ENCODE assay signal across 21 cellular contexts in the genomic region with DNA sequence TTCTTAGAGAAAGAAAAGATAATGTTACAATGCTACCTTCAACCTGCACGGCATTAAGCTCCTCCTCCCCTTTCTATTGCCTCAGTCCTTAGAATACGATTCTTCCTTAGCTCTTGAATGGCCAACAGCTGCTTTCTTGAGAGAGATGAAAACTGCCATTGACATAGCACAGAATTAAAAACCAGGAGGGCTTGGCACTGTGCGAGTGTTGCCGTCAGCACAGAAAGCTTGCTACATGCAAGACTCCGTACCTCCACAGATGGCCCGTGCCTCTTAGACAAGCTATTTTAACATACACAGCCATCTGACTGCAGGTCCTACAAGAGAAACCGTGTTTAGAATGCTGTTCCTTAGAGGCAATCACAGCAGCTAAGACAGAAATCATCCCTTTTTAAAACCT. TPM values are rescaled to one million over a fixed set of nuclear protein-coding genes. Genes with fewer than 3 reads are reported as not detected.
A peak's percentile ranks its signal among the peaks of the same experiment; 100 is the strongest.
DNase-seq lines count a peak whose midpoint lies in the region; ATAC-seq, FAIRE-seq and TF ChIP-seq lines count a peak whose summit lies in the region.
"Had no signal": no experiment of that assay in that cellular context is flagged by ENCODE, and none has a peak within 500 bp of the region (broad histone marks: within the 10 kb centered on the region; RNA-seq: fewer than 3 reads in every experiment).

No MANE protein-coding gene starts in this region.

- H3K9ac ChIP-seq in K562 (ENCODE audit: insufficient read depth in 1 of 2, low read depth in 2 of 2, low read length in 2 of 2), result no peak overlapping the region
- H3K9ac ChIP-seq: BLaER1 had no signal

- H3K27ac ChIP-seq in right atrium auricular region, result no peak overlapping the region
- no peak overlapping the region for H3K27ac ChIP-seq in GM23338 (ENCODE audit: low read depth)
- no peak overlapping the region for H3K27ac ChIP-seq in K562 (ENCODE audit: extremely low read depth, low read depth, low read length)
- no peak overlapping the region for H3K27ac ChIP-seq in CD8-positive, alpha-beta memory T cell (ENCODE audit: low read depth, low read length)
- H3K27ac ChIP-seq: BLaER1, C4-2B had no signal

- H3K27ac Mint-ChIP-seq in GM23338, result no peak overlapping the region
- H3K27ac Mint-ChIP-seq in CD8-positive, alpha-beta memory T cell, result no peak overlapping the region
- H3K27ac Mint-ChIP-seq in T-helper 2 cell treated with Interferon-gamma antibody and Interleukin-4, amounts not matched to agents 5 μg/mL and 100 μg/mL, for 36 hours, result no peak overlapping the region
- H3K27ac Mint-ChIP-seq: B cell; CD8-positive, alpha-beta T cell had no signal

- H3K9me1 ChIP-seq in K562 (ENCODE audit: control insufficient read depth, insufficient read depth, low read length), result peaks cover 3% of the 10 kb centered on the region

- TF ChIP-seq RAD21 in K562 (CRISPR knock-in tag; conservative IDR thresholded peaks at IDR 0.05 in 1 of 2, IDR thresholded peaks at IDR 0.05 in 1 of 2), result no peak

- no peaks in the 10 kb centered on the region for H3K36me3 Mint-ChIP-seq in GM23338 (ENCODE audit: low read depth)
- peaks cover 0 to 2% (median 0%) of the 10 kb centered on the region in 3 donors for H3K36me3 Mint-ChIP-seq in CD8-positive, alpha-beta memory T cell
- no peaks in the 10 kb centered on the region for H3K36me3 Mint-ChIP-seq in T-helper 2 cell treated with Interferon-gamma antibody and Interleukin-4, amounts not matched to agents 5 μg/mL and 100 μg/mL, for 36 hours (ENCODE audit: low read depth)
- H3K36me3 Mint-ChIP-seq: CD4-positive, CD25-positive, alpha-beta regulatory T cell; CD8-positive, alpha-beta T cell had no signal

- H3K36me3 ChIP-seq in right atrium auricular region (no peaks in the 10 kb centered on the region), GM23338 (ENCODE audit: insufficient read depth) (no peaks in the 10 kb centered on the region), K562 (ENCODE audit: control insufficient read depth, insufficient read depth, low read length) (no peaks in the 10 kb centered on the region)
- no peaks in the 10 kb centered on the region for H3K36me3 ChIP-seq in CD8-positive, alpha-beta memory T cell (ENCODE audit: insufficient read depth, low read length)
- H3K36me3 ChIP-seq: BLaER1 had no signal

- no peak for TF ChIP-seq POLR2A in K562 (conservative IDR thresholded peaks at IDR 0.05)

- ATAC-seq in Right ventricle myocardium superior (ENCODE audit: poor library complexity) (peak; percentile 71), GM23338 (no peak), K562 (no peak), GM18858 (IDR thresholded peaks at IDR 0.05; ENCODE audit: unreplicated experiment) (no peak)

- H3K4me1 ChIP-seq in right atrium auricular region, result no peaks in the 10 kb centered on the region
- H3K4me1 ChIP-seq in GM23338 (ENCODE audit: insufficient read depth), result 0 out of 2 replicates have a peak, but pooled peaks cover 3% of the 10 kb centered on the region
- H3K4me1 ChIP-seq in K562 (replicated peaks in 1 of 2; ENCODE audit: control insufficient read depth in 2 of 2, insufficient read depth in 2 of 2, low read length in 2 of 2), result no peaks in the 10 kb centered on the region
- H3K4me1 ChIP-seq in CD8-positive, alpha-beta memory T cell (ENCODE audit: insufficient read depth, low read length), result no peaks in the 10 kb centered on the region

- in situ Hi-C loops in K562 (cut with MboI), result no loop called here

- H3K4me3 ChIP-seq in right atrium auricular region (no peak overlapping the region), GM23338 (no peak overlapping the region), K562 (no peak overlapping the region)
- no peak overlapping the region for H3K4me3 ChIP-seq in CD8-positive, alpha-beta memory T cell (ENCODE audit: low read length)
- H3K4me3 ChIP-seq: BLaER1 had no signal

- CTCF ChIA-PET in K562 (lab: Yijun Ruan, JAX; ENCODE audit: low intra/inter-chr PET ratio), result no interaction called here
- CTCF ChIA-PET in CD8-positive, alpha-beta memory T cell (lab: Charles Lee), result interaction anchor here (1.8 kb wide), 1 partner anchor 35 kb away, joined by 7 read pairs; no protein-coding TSS in a partner anchor

- H2AFZ ChIP-seq in GM23338 (peak overlapping the region; percentile 29; the same call in 1 of the 2 replicates), K562 (ENCODE audit: low read depth, low read length) (no peak overlapping the region)

- no peaks in the 10 kb centered on the region for H3K9me3 Mint-ChIP-seq in GM23338
- no peaks in the 10 kb centered on the region for H3K9me3 Mint-ChIP-seq in CD8-positive, alpha-beta memory T cell
- H3K9me3 Mint-ChIP-seq in T-helper 2 cell treated with Interferon-gamma antibody and Interleukin-4, amounts not matched to agents 5 μg/mL and 100 μg/mL, for 36 hours, result no peaks in the 10 kb centered on the region
- H3K9me3 Mint-ChIP-seq: CD4-positive, CD25-positive, alpha-beta regulatory T cell; CD8-positive, alpha-beta T cell had no signal

- no peak for FAIRE-seq in K562 (lab: Jason Lieb, UNC)
- FAIRE-seq: D721Med, G401.6, GM12892, H1 had no signal

- H3K4me2 ChIP-seq in GM23338 (no peak overlapping the region), K562 (ENCODE audit: insufficient read depth, low read length) (no peak overlapping the region)

- H3K9me3 ChIP-seq in right atrium auricular region (no peaks in the 10 kb centered on the region), K562 (replicated peaks; ENCODE audit: control insufficient read depth, insufficient read depth, low read depth, low read length) (no peaks in the 10 kb centered on the region)
- H3K9me3 ChIP-seq in CD8-positive, alpha-beta memory T cell (ENCODE audit: low read length), result no peaks in the 10 kb centered on the region
- H3K9me3 ChIP-seq: BLaER1 had no signal

- H3K27me3 ChIP-seq in right atrium auricular region (no peaks in the 10 kb centered on the region), GM23338 (ENCODE audit: insufficient read depth) (no peaks in the 10 kb centered on the region), K562 (ENCODE audit: control insufficient read depth in 2 of 2, insufficient read depth in 2 of 2, low read length in 2 of 2) (peaks cover 35 to 46% of the 10 kb centered on the region in 2 experiments)
- H3K27me3 ChIP-seq in CD8-positive, alpha-beta memory T cell (ENCODE audit: insufficient read depth, low read length, poor library complexity, severe bottlenecking), result no peaks in the 10 kb centered on the region
- H3K27me3 ChIP-seq: BLaER1 had no signal

- DNase-seq in Right ventricle myocardium superior (no peak), right atrium auricular region (ENCODE audit: low spot score) (no peak), Ammon's horn (ENCODE audit: low spot score) (peak; percentile 38), GM23338 (ENCODE audit: low spot score) (peak; percentile 6), K562 (ENCODE audit: extremely low read depth in 1 of 4, low spot score in 3 of 4) (no peak)
- no peak for DNase-seq in CD8-positive, alpha-beta memory T cell
- no peak for DNase-seq in T-helper 2 cell treated with Interferon-gamma antibody and Interleukin-4, amounts not matched to agents 5 μg/mL and 100 μg/mL, for 36 hours (ENCODE audit: low spot score)
- DNase-seq: CD8-positive, alpha-beta T cell; DMS153; DND-41; H7; HCEC 1CT had no signal

- no peaks in the 10 kb centered on the region for H3K9me2 ChIP-seq in GM23338 (ENCODE audit: insufficient read depth)

- peaks cover 3% of the 10 kb centered on the region for H3K27me3 Mint-ChIP-seq in GM23338 (ENCODE audit: insufficient read depth, low read depth, poor library complexity)
- H3K27me3 Mint-ChIP-seq in CD8-positive, alpha-beta memory T cell, result peaks cover 16 to 29% of the 10 kb centered on the region in 2 donors
- H3K27me3 Mint-ChIP-seq in T-helper 2 cell treated with Interferon-gamma antibody and Interleukin-4, amounts not matched to agents 5 μg/mL and 100 μg/mL, for 36 hours (ENCODE audit: low read depth), result peaks cover 14% of the 10 kb centered on the region

- BruUV-seq in K562 (replicated peaks; lab: Mats Ljungman, UMichigan), result no TSS peak

- H3F3A ChIP-seq in GM23338 (replicated peaks; ENCODE audit: low read depth), result no peaks in the 10 kb centered on the region

- H4K20me1 ChIP-seq in GM23338 (replicated peaks; ENCODE audit: insufficient read depth) (no peaks in the 10 kb centered on the region), K562 (replicated peaks; ENCODE audit: control insufficient read depth, insufficient read depth, low read length) (no peaks in the 10 kb centered on the region; the same call in 1 of the 2 replicates)
- H4K20me1 ChIP-seq: BLaER1 had no signal

- under 1% methylated on average over 7 of the region's 7 CpGs for WGBS in K562 (ENCODE audit: insufficient coverage, low coverage, missing lambda C conversion rate)

- no peak for TF ChIP-seq CTCF in right atrium auricular region (IDR thresholded peaks at IDR 0.05)
- TF ChIP-seq CTCF in GM23338 (conservative IDR thresholded peaks at IDR 0.05; ENCODE audit: low read depth in 2 of 2), result no peak
- TF ChIP-seq CTCF in K562 (IDR thresholded peaks at IDR 0.05 in 2 of 3, conservative IDR thresholded peaks at IDR 0.05 in 1 of 3; ENCODE audit: insufficient read depth in 2 of 3, low read depth in 1 of 3, low read length in 3 of 3), result no peak

- intact Hi-C loops in Right ventricle myocardium superior (cut with DNase I) (no loop called here), K562 (cut with micrococcal nuclease) (no loop called here)

- H3K79me2 ChIP-seq in GM23338 (replicated peaks; ENCODE audit: insufficient read depth) (no peaks in the 10 kb centered on the region), K562 (ENCODE audit: control insufficient read depth, insufficient read depth, low read length) (no peaks in the 10 kb centered on the region)

- POLR2A ChIA-PET in K562 (lab: Yijun Ruan, JAX), result interaction anchor here (0.7 to 1.1 kb wide), 2 partner anchors 8 to 306 kb away, joined by 3 to 4 read pairs; no protein-coding TSS in a partner anchor
- POLR2A ChIA-PET in CD8-positive, alpha-beta memory T cell (lab: Charles Lee), result no interaction called here

- no peak for TF ChIP-seq EP300 in K562 (IDR thresholded peaks at IDR 0.05; ENCODE audit: low read length)

- H3K4me3 Mint-ChIP-seq in GM23338, result no peak overlapping the region
- no peak overlapping the region for H3K4me3 Mint-ChIP-seq in CD8-positive, alpha-beta memory T cell
- H3K4me3 Mint-ChIP-seq in T-helper 2 cell treated with Interferon-gamma antibody and Interleukin-4, amounts not matched to agents 5 μg/mL and 100 μg/mL, for 36 hours, result no peak overlapping the region
- H3K4me3 Mint-ChIP-seq: B cell; CD4-positive, CD25-positive, alpha-beta regulatory T cell; CD8-positive, alpha-beta T cell had no signal

- H3K4me1 Mint-ChIP-seq in GM23338, result peaks cover 4% of the 10 kb centered on the region; the same call in 2 of the 3 replicates
- H3K4me1 Mint-ChIP-seq in CD8-positive, alpha-beta memory T cell, result peaks cover 5 to 7% (median 7%) of the 10 kb centered on the region in 3 donors
- H3K4me1 Mint-ChIP-seq in T-helper 2 cell treated with Interferon-gamma antibody and Interleukin-4, amounts not matched to agents 5 μg/mL and 100 μg/mL, for 36 hours (ENCODE audit: low read depth), result peaks cover 5% of the 10 kb centered on the region
- H3K4me1 Mint-ChIP-seq: B cell had no signal

RNA-seq across cellular contexts. Expression of gene ALDH5A1, which starts 51.7 kb away (rescaled TPM):
- total RNA-seq in Right ventricle myocardium superior (23.3 TPM), right atrium auricular region (1 to 10 TPM; 5.0 to 10.0 TPM), K562 (2014; rRNA removed) (8.6 and 12.0 TPM in 2 replicates), K562 (2014; rRNA removed; fragmentation: Illumina TruSeq; extraction: Trizol) (8.9 and 9.9 TPM in 2 replicates), K562 (2015; rRNA removed; fragmentation: Illumina TruSeq; extraction: Trizol) (11.4 and 11.9 TPM in 2 replicates), K562 (2021) (19.7 and 20.5 TPM in 2 replicates)
- 4.6 and 5.2 TPM in 2 replicates for total RNA-seq in GM23338 (2014; rRNA removed; shearing (Covaris generic))
- polyA plus RNA-seq in GM23338 (2016; fragmentation: Nextera tagmentation; extraction: Ambion mirVana) (2.7 and 3.1 TPM in 2 replicates), K562 (2011; rRNA removed) (5.2 and 9.5 TPM in 2 replicates), K562 (2014; fragmentation: Illumina TruSeq; extraction: Trizol) (14.4 and 16.1 TPM in 2 replicates), K562 (2014; fragmentation: Nextera tagmentation; extraction: Ambion mirVana) (1 to 10 TPM; 2.2 to 3.4 TPM), K562 (2014; rRNA removed) (12.7 and 12.8 TPM in 2 replicates)
- total RNA-seq in K562 (2011; cell fraction: chromatin; rRNA removed; ENCODE audit: low replicate concordance), result 7.0 and 9.4 TPM in 2 replicates
- 4.2 and 5.3 TPM in 2 replicates for total RNA-seq in K562 (2011; cell fraction: nucleolus; rRNA removed)
- 9.3 and 9.6 TPM in 2 replicates for total RNA-seq in K562 (2011; cell fraction: nucleoplasm; rRNA removed)
- 3.3 and 6.7 TPM in 2 replicates for polyA plus RNA-seq in K562 (2011; cell fraction: cytosol; rRNA removed)
- polyA plus RNA-seq in K562 (2011; cell fraction: nucleus; rRNA removed), result 5.2 and 8.1 TPM in 2 replicates
- polyA plus RNA-seq in K562 (2012), result 15.6 and 20.1 TPM in 2 replicates
- polyA minus RNA-seq in K562 (2011; rRNA and poly(A)+ RNA removed), result 5.8 and 10.9 TPM in 2 replicates
- polyA minus RNA-seq in K562 (2011; cell fraction: cytosol; rRNA and poly(A)+ RNA removed), result 6.6 and 10.3 TPM in 2 replicates
- 2.3 and 2.6 TPM in 2 replicates for polyA minus RNA-seq in K562 (2011; cell fraction: nucleus; rRNA and poly(A)+ RNA removed)
- total RNA-seq in CD8-positive, alpha-beta memory T cell, result 10 to 100 TPM; 13.2 to 15.4 TPM
- 11.8 TPM for polyA plus RNA-seq in CD8-positive, alpha-beta memory T cell

RNA-seq across cellular contexts. Expression of gene GPLD1, which starts 57.1 kb away (rescaled TPM):
- total RNA-seq in Right ventricle myocardium superior (1.0 TPM), right atrium auricular region (under 1 TPM; 0.33 to 0.71 TPM), K562 (2014; rRNA removed) (1.0 and 1.5 TPM in 2 replicates), K562 (2014; rRNA removed; fragmentation: Illumina TruSeq; extraction: Trizol) (0.76 and 0.89 TPM in 2 replicates), K562 (2015; rRNA removed; fragmentation: Illumina TruSeq; extraction: Trizol) (1.0 and 1.3 TPM in 2 replicates), K562 (2021) (0.96 and 1.2 TPM in 2 replicates)
- total RNA-seq in GM23338 (2014; rRNA removed; shearing (Covaris generic)), result 11.1 and 15.3 TPM in 2 replicates
- polyA plus RNA-seq in GM23338 (2016; fragmentation: Nextera tagmentation; extraction: Ambion mirVana) (3.4 and 3.8 TPM in 2 replicates), K562 (2011; rRNA removed) (0.30 and 0.86 TPM in 2 replicates), K562 (2014; fragmentation: Illumina TruSeq; extraction: Trizol) (0.46 and 0.82 TPM in 2 replicates), K562 (2014; fragmentation: Nextera tagmentation; extraction: Ambion mirVana) (under 1 TPM; 0.11 to 0.13 TPM), K562 (2014; rRNA removed) (0.26 and 0.57 TPM in 2 replicates)
- 4.4 and 5.7 TPM in 2 replicates for total RNA-seq in K562 (2011; cell fraction: chromatin; rRNA removed; ENCODE audit: low replicate concordance)
- 1.3 and 1.8 TPM in 2 replicates for total RNA-seq in K562 (2011; cell fraction: nucleolus; rRNA removed)
- 3.4 and 5.0 TPM in 2 replicates for total RNA-seq in K562 (2011; cell fraction: nucleoplasm; rRNA removed)
- polyA plus RNA-seq in K562 (2011; cell fraction: cytosol; rRNA removed), result 0.25 and 0.45 TPM in 2 replicates
- polyA plus RNA-seq in K562 (2011; cell fraction: nucleus; rRNA removed), result 0.77 and 1.1 TPM in 2 replicates
- polyA plus RNA-seq in K562 (2012), result 0.79 and 0.83 TPM in 2 replicates
- polyA minus RNA-seq in K562 (2011; rRNA and poly(A)+ RNA removed), result 0.78 and 1.2 TPM in 2 replicates
- polyA minus RNA-seq in K562 (2011; cell fraction: cytosol; rRNA and poly(A)+ RNA removed), result 0.36 and 0.95 TPM in 2 replicates
- 1.1 and 1.2 TPM in 2 replicates for polyA minus RNA-seq in K562 (2011; cell fraction: nucleus; rRNA and poly(A)+ RNA removed)
- under 1 TPM; 0.35 to 0.64 TPM for total RNA-seq in CD8-positive, alpha-beta memory T cell
- polyA plus RNA-seq in CD8-positive, alpha-beta memory T cell, result 0.46 TPM

Comparison
In these comparisons a context has a peak if more than half of its experiments do, and no peak if none do; other contexts are left out.
1. DNase-seq: peak in Ammon's horn (single experiment) and GM23338 (single experiment); none in Right ventricle myocardium superior (single experiment), right atrium auricular region (single experiment), K562 (0 of 4), CD8-positive, alpha-beta memory T cell (0 of 5) and T-helper 2 cell treated with Interferon-gamma antibody and Interleukin-4, amounts not matched to agents 5 μg/mL and 100 μg/mL, for 36 hours (single experiment).